Comparison of ENCODE assay signal across 1 cellular context in the genomic region with DNA sequence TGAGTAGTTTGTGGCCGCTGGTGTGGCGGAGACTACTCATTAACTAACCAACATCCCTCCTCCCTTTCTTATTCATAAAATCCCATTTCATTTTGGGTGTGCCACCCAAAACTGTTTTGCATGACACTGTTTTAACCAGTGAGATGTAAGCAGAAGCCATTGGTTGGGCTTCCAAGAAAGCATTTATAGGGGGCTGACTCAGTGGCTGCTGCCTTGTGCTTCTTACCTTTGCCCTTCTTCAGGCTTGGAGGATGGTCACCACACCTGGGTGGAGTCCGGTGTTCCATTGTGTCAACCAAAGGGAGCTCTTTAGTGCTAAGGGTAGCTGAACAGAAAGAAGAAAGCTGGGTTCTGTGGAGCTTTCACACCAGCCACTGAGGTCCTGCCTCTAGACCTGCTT.
TF ChIP-seq lines count a peak whose summit lies in the region.

No MANE protein-coding gene starts in this region.

TF ChIP-seq in WTC11, 78 proteins besides CTCF, POLR2A, EP300 and RAD21 (continued from another document):
- TF ChIP-seq NFE2L1 (CRISPR knock-in tag; IDR thresholded peaks at IDR 0.05) (no peak), RELA (CRISPR knock-in tag; IDR thresholded peaks at IDR 0.05; ENCODE audit: borderline replicate concordance) (no peak), ZNF416 (CRISPR knock-in tag; IDR thresholded peaks at IDR 0.05) (no peak), ZNF671 (CRISPR knock-in tag; IDR thresholded peaks at IDR 0.05) (no peak), ATF1 (CRISPR knock-in tag; IDR thresholded peaks at IDR 0.05) (no peak), MXD4 (CRISPR knock-in tag; IDR thresholded peaks at IDR 0.05; ENCODE audit: borderline replicate concordance) (no peak), GABPB1 (CRISPR knock-in tag; IDR thresholded peaks at IDR 0.05) (no peak), TEAD1 (CRISPR knock-in tag; IDR thresholded peaks at IDR 0.05) (no peak), CREB1 (CRISPR knock-in tag; IDR thresholded peaks at IDR 0.05) (no peak), ELF4 (CRISPR knock-in tag; IDR thresholded peaks at IDR 0.05; ENCODE audit: low read depth) (no peak), SOX15 (CRISPR knock-in tag; IDR thresholded peaks at IDR 0.05) (no peak), OVOL2 (CRISPR knock-in tag; IDR thresholded peaks at IDR 0.05; ENCODE audit: borderline replicate concordance) (no peak), TEAD4 (CRISPR knock-in tag; IDR thresholded peaks at IDR 0.05) (no peak)
- TF ChIP-seq, protein P1, sequence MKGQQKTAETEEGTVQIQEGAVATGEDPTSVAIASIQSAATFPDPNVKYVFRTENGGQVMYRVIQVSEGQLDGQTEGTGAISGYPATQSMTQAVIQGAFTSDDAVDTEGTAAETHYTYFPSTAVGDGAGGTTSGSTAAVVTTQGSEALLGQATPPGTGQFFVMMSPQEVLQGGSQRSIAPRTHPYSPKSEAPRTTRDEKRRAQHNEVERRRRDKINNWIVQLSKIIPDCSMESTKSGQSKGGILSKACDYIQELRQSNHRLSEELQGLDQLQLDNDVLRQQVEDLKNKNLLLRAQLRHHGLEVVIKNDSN (CRISPR knock-in tag; IDR thresholded peaks at IDR 0.05), result no peak
- TF ChIP-seq, protein P2, sequence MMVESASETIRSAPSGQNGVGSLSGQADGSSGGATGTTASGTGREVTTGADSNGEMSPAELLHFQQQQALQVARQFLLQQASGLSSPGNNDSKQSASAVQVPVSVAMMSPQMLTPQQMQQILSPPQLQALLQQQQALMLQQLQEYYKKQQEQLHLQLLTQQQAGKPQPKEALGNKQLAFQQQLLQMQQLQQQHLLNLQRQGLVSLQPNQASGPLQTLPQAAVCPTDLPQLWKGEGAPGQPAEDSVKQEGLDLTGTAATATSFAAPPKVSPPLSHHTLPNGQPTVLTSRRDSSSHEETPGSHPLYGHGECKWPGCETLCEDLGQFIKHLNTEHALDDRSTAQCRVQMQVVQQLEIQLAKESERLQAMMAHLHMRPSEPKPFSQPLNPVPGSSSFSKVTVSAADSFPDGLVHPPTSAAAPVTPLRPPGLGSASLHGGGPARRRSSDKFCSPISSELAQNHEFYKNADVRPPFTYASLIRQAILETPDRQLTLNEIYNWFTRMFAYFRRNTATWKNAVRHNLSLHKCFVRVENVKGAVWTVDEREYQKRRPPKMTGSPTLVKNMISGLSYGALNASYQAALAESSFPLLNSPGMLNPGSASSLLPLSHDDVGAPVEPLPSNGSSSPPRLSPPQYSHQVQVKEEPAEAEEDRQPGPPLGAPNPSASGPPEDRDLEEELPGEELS (CRISPR knock-in tag; IDR thresholded peaks at IDR 0.05), result no peak
